Comparison of ENCODE assay signal across 8 cellular contexts in genomic region chr19:31350693-31351211, GRCh38. TPM values are rescaled to one million over a fixed set of nuclear protein-coding genes. Genes with fewer than 3 reads are reported as not detected.
DNase-seq lines count a peak whose midpoint lies in the region; ATAC-seq lines count a peak whose summit lies in the region.

No MANE protein-coding gene starts in this region.

- H3K27me3 ChIP-seq in right cardiac atrium (ENCODE audit: control insufficient read depth, insufficient read depth) (no peaks in the 10 kb centered on the region), trophoblast cell (ENCODE audit: insufficient read depth, low read length) (peaks cover 29% of the 10 kb centered on the region)

- H3K4me2 ChIP-seq in trophoblast cell (ENCODE audit: low read length): peak overlapping the region; percentile 99

- H2BK12ac ChIP-seq in trophoblast cell (ENCODE audit: low read length): no peak overlapping the region

- H3K4me3 ChIP-seq in right cardiac atrium (ENCODE audit: low read length) (peak overlapping the region; percentile 98), trophoblast cell (ENCODE audit: low read depth, low read length) (peak overlapping the region; percentile 85)

- H2BK5ac ChIP-seq in trophoblast cell (ENCODE audit: low read depth, low read length, poor library complexity): peak overlapping the region; percentile 66

- peak overlapping the region; percentile 78 for H3K27ac ChIP-seq in right cardiac atrium (ENCODE audit: low read length)
- H3K27ac ChIP-seq in trophoblast cell (ENCODE audit: low read depth, low read length): peak overlapping the region; percentile 72

- peak overlapping the region; percentile 78 for H3K9ac ChIP-seq in trophoblast cell (ENCODE audit: low read length)

- peak overlapping the region; percentile 76 for H4K12ac ChIP-seq in trophoblast cell (ENCODE audit: low read depth, low read length)

- DNase-seq in Caki2 (ENCODE audit: low read depth): peak; percentile 50
- DNase-seq in M059J (ENCODE audit: low read depth): peak; percentile 22
- DNase-seq in amniotic stem cell (lab: John Stamatoyannopoulos, UW): peak; percentile 61
- peak; percentile 60 to 86 (median 84) for DNase-seq in right cardiac atrium
- peak; percentile 26 to 63 for DNase-seq in trophoblast cell
- DNase-seq in middle frontal gyrus (ENCODE audit: extremely low spot score, low spot score): no peak

- peak overlapping the region; percentile 68 for H3K18ac ChIP-seq in trophoblast cell (ENCODE audit: low read length)

- H2BK120ac ChIP-seq in trophoblast cell (ENCODE audit: insufficient read depth, low read length, poor library complexity): peak overlapping the region; percentile 49

- peak overlapping the region; percentile 71 for H2AFZ ChIP-seq in trophoblast cell (ENCODE audit: insufficient read depth, low read length, poor library complexity)

- in situ Hi-C loops in Caki2 (cut with HindIII; ENCODE audit: low pct_unique_long_range_greater_than_20kb, low sequenced_read_pairs): no loop called here

- H4K91ac ChIP-seq in trophoblast cell (ENCODE audit: low read depth, low read length): peak overlapping the region; percentile 94

- intact Hi-C loops in right cardiac atrium (cut with DNase I): no loop called here

- H3K4me1 ChIP-seq in right cardiac atrium (ENCODE audit: control insufficient read depth, insufficient read depth, low read length) (peaks cover 2% of the 10 kb centered on the region), trophoblast cell (ENCODE audit: control insufficient read depth in 1 of 2, insufficient read depth in 2 of 2, low read length in 2 of 2) (peaks cover 22 to 38% of the 10 kb centered on the region in 2 experiments)

- H3K79me1 ChIP-seq in trophoblast cell (ENCODE audit: low read length): peaks cover 13% of the 10 kb centered on the region

- H3K36me3 ChIP-seq in trophoblast cell (ENCODE audit: control insufficient read depth in 1 of 2, insufficient read depth in 2 of 2, low read length in 2 of 2): no peaks in the 10 kb centered on the region

- under 1% methylated on average over 66 of the region's 66 CpGs for WGBS in right cardiac atrium
- no CpG with 5 or more reads among the region's 66 CpGs for WGBS in trophoblast cell (ENCODE audit: extremely low coverage, insufficient coverage, insufficient read length)

- H3K23ac ChIP-seq in trophoblast cell (ENCODE audit: low read length): no peak overlapping the region

- H2AK5ac ChIP-seq in trophoblast cell (ENCODE audit: low read length): no peak overlapping the region

- H3K4ac ChIP-seq in trophoblast cell (ENCODE audit: low read depth, low read length): peak overlapping the region; percentile 71

- H4K8ac ChIP-seq in trophoblast cell (ENCODE audit: low read depth, low read length): peak overlapping the region; percentile 67

- H3K9me3 ChIP-seq in right cardiac atrium (ENCODE audit: control insufficient read depth, low read length) (no peaks in the 10 kb centered on the region), trophoblast cell (ENCODE audit: insufficient read depth, low read depth, low read length) (peaks cover 5% of the 10 kb centered on the region)

- H3K14ac ChIP-seq in trophoblast cell (ENCODE audit: low read length): peak overlapping the region; percentile 42

- peak; percentile 41 to 55 for ATAC-seq in right cardiac atrium
- ATAC-seq in HG02852 (IDR thresholded peaks at IDR 0.05; ENCODE audit: unreplicated experiment): no peak
- no peak for ATAC-seq in HG03045 (IDR thresholded peaks at IDR 0.05; ENCODE audit: unreplicated experiment)

- H3K79me2 ChIP-seq in trophoblast cell (ENCODE audit: control insufficient read depth, insufficient read depth, low read length, poor library complexity): no peaks in the 10 kb centered on the region

RNA-seq across cellular contexts. Expression of gene TSHZ3, which starts 1.5 kb away (rescaled TPM):
- total RNA-seq in Caki2 (2014; rRNA removed; shearing (Covaris generic); ENCODE audit: low replicate concordance): 0.35 and 1.2 TPM in 2 replicates
- total RNA-seq in M059J (2014; rRNA removed; shearing (Covaris generic)): 0.22 and 0.64 TPM in 2 replicates
- total RNA-seq in right cardiac atrium: 1 to 10 TPM; 3.6 to 7.0 (median 4.5) TPM
- polyA plus RNA-seq in right cardiac atrium: 1.5 TPM
- 3.6 and 3.7 TPM in 2 replicates for polyA plus RNA-seq in trophoblast cell (2013)

Comparison
In these comparisons a context has a peak if more than half of its experiments do, and no peak if none do; other contexts are left out.
1. ATAC-seq: peak in right cardiac atrium (2 of 2); none in HG02852 (single experiment) and HG03045 (single experiment).